In the genomic region with DNA sequence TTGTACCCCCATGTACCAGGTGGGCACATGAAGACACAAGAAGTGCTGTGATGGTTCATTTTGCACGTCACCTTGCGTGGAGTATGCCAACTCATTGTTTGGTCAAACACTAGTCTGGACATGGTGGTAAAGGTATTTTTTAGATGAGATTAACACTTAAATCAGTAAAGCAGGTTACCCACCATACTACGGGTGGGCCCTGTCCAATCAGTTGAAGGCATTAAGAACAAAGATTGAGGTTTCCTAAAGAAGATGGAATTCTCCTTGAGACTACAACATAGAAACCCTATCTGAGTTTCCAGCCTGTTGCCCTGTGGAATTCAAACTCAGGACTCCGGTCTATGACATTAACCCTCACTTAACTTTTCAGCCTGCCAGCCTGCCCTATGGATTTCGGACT, we compare ENCODE assay signal across 35 cellular contexts.
"Had no signal": no experiment of that assay in that cellular context is flagged by ENCODE, and none has a peak within 500 bp of the region (broad histone marks: within the 10 kb centered on the region; RNA-seq: fewer than 3 reads in every experiment).

No MANE protein-coding gene starts in this region.

- DNase-seq: Karpas-422, Kasumi-1, MG63, MM.1S, MV-4-11, NCI-H1048, NCI-H1092, NCI-H1092 treated with DMSO at 0.1 percent for 48 hours, NCI-H1105, NCI-H1105 treated with DMSO at 0.1 percent for 48 hours, NCI-H1417, NCI-H1417 treated with DMSO at 0.1 percent for 48 hours, NCI-H1436, NCI-H1436 treated with DMSO at 0.1 percent for 48 hours, NCI-H146, NCI-H1694, NCI-H1694 treated with DMSO at 0.1 percent for 48 hours, NCI-H187, NCI-H187 treated with DMSO at 0.1 percent for 48 hours, NCI-H1930, NCI-H2029, NCI-H2029 treated with DMSO at 0.1 percent for 48 hours, NCI-H2081, NCI-H2081 treated with DMSO at 0.1 percent for 48 hours, NCI-H2107, NCI-H2171, NCI-H2171 treated with DMSO at 0.1 percent for 48 hours, NCI-H2227 treated with DMSO at 0.1 percent for 48 hours, NCI-H226, NCI-H345, NCI-H446, NCI-H446 treated with DMSO at 0.1 percent for 48 hours, NCI-H510A, NCI-H510A treated with DMSO at 0.1 percent for 48 hours had no signal

- H3K27me3 ChIP-seq: MG63 had no signal

- H3K4me3 ChIP-seq: MG63 had no signal

- H3K4me2 ChIP-seq: KMS-11 had no signal

- H3K9ac ChIP-seq: KMS-11 had no signal

- H3K36me3 ChIP-seq: MG63 had no signal

- H3K9me3 ChIP-seq: MG63 had no signal

- H3K27ac ChIP-seq: KMS-11 had no signal
